8 cellular contexts compared by ENCODE assay signal in the genomic region with DNA sequence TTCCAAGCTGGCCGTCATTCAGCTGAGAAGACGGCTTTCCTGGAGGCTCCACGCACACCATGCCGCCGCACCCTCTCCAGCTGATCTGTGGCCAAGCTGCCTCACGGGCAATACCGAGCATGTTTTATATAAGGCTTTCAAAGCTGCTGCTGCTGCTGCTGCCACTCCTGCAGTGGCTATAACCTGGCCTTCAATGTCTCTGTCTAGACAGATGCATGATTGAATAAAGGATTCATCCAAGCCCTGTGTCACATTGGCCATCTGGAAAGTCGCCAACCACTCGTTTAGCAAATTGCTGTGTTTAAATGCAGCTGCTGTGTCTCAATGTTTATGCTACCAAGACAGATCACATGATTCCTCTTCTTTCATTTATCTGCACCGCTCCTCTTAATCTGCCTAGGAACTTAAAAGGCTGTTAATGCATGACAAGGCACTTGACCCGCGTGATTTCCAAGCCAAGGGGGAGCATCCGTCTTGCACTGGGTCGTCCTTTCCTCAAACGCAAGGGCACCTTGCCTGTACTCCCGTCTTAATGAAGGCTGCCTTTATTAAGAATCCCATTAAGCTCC.
DNase-seq lines count a peak whose midpoint lies in the region; ATAC-seq and TF ChIP-seq lines count a peak whose summit lies in the region.
"Had no signal": no experiment of that assay in that cellular context is flagged by ENCODE, and none has a peak within 500 bp of the region (broad histone marks: within the 10 kb centered on the region; RNA-seq: fewer than 3 reads in every experiment).

No MANE protein-coding gene starts in this region.

- no peak for TF ChIP-seq CTCF in left ventricle myocardium inferior (IDR thresholded peaks at IDR 0.05; ENCODE audit: borderline replicate concordance)

- H3K4me1 ChIP-seq in left ventricle myocardium inferior, result peaks cover 26% of the 10 kb centered on the region

- H3K4me3 ChIP-seq in left ventricle myocardium inferior, result peak overlapping the region; percentile 29

- intact Hi-C loops in left ventricle myocardium inferior (cut with micrococcal nuclease), result no loop called here

- H3K36me3 ChIP-seq in left ventricle myocardium inferior, result no peaks in the 10 kb centered on the region
- H3K36me3 ChIP-seq: adrenal gland had no signal

- DNase-seq in NCI-H1417 treated with DMSO at 0.1 percent for 48 hours (lab: John Stamatoyannopoulos, UW) (peak; percentile 76), SHP77 (lab: John Stamatoyannopoulos, UW) (peak; percentile 71 to 79), left ventricle myocardium inferior (peak; percentile 24), superior temporal gyrus (ENCODE audit: extremely low spot score) (peak; percentile 82)
- DNase-seq in stimulated activated CD4-positive, alpha-beta T cell treated with anti-CD3 and anti-CD28 coated beads, Interleukin-1b, Interleukin-23, amount 100 ng/mL, for 48 hours, result no peak
- no peak for DNase-seq in activated T-cell treated with anti-CD3 and anti-CD28 coated beads, Interleukin-2, amount 50 U/mL, for 48 hours

- ATAC-seq in GM21390 (IDR thresholded peaks at IDR 0.05; ENCODE audit: unreplicated experiment), result no peak

- no peak overlapping the region for H3K27ac ChIP-seq in left ventricle myocardium inferior (replicated peaks)

- no peaks in the 10 kb centered on the region for H3K9me3 ChIP-seq in left ventricle myocardium inferior (replicated peaks)
- H3K9me3 ChIP-seq: adrenal gland had no signal

- H3K27me3 ChIP-seq in left ventricle myocardium inferior (ENCODE audit: low read depth), result peaks cover 10% of the 10 kb centered on the region
- H3K27me3 ChIP-seq: adrenal gland had no signal

Comparison
In these comparisons a context has a peak if more than half of its experiments do, and no peak if none do; other contexts are left out.
1. DNase-seq: peak in NCI-H1417 treated with DMSO at 0.1 percent for 48 hours (single experiment), SHP77 (2 of 2), left ventricle myocardium inferior (single experiment) and superior temporal gyrus (single experiment); none in stimulated activated CD4-positive, alpha-beta T cell treated with anti-CD3 and anti-CD28 coated beads, Interleukin-1b, Interleukin-23, amount 100 ng/mL, for 48 hours (single experiment) and activated T-cell treated with anti-CD3 and anti-CD28 coated beads, Interleukin-2, amount 50 U/mL, for 48 hours (0 of 2).